ENCODE assay signal across 8 cellular contexts in genomic region chr9:97412628-97413382, GRCh38. TPM values are rescaled to one million over a fixed set of nuclear protein-coding genes. Genes with fewer than 3 reads are reported as not detected.
DNase-seq lines count a peak whose midpoint lies in the region; ATAC-seq and TF ChIP-seq lines count a peak whose summit lies in the region.

No MANE protein-coding gene starts in this region.

- peaks cover 4% of the 10 kb centered on the region for H3K36me3 Mint-ChIP-seq in endodermal cell (ENCODE audit: low read depth)

- H3K9me3 ChIP-seq in endodermal cell (ENCODE audit: control insufficient read depth, low read length): peaks cover 8% of the 10 kb centered on the region
- no peaks in the 10 kb centered on the region for H3K9me3 ChIP-seq in mononuclear cell (ENCODE audit: low read depth, low read length)

- H3K4me3 Mint-ChIP-seq in endodermal cell: peak overlapping the region; percentile 82

- DNase-seq in NCI-H82 (lab: John Stamatoyannopoulos, UW): peak; percentile 36
- no peak for DNase-seq in NCI-H82 treated with DMSO at 0.1 percent for 48 hours (lab: John Stamatoyannopoulos, UW; ENCODE audit: unreplicated experiment)
- peak; percentile 33 for DNase-seq in RPMI7951 (ENCODE audit: low read depth)
- no peak for DNase-seq in endodermal cell
- DNase-seq in DMS153 (lab: John Stamatoyannopoulos, UW): no peak
- no peak for DNase-seq in GOT3 (lab: John Stamatoyannopoulos, UW)

- 21 to 42% methylated on average over 6 to 16 of the region's 16 CpGs for WGBS in endodermal cell (ENCODE audit: insufficient coverage in 1 of 2, insufficient read length in 1 of 2), 2 experiments

- H3K36me3 ChIP-seq in endodermal cell (ENCODE audit: control insufficient read depth, insufficient read depth, low read length): no peaks in the 10 kb centered on the region

- TF ChIP-seq CTCF in endodermal cell (conservative IDR thresholded peaks at IDR 0.05): no peak

- no peak overlapping the region for H3K27ac ChIP-seq in endodermal cell (ENCODE audit: low read depth, low read length)

- ATAC-seq in HG02852 (IDR thresholded peaks at IDR 0.05; ENCODE audit: unreplicated experiment): peak; percentile 18

- peaks cover 15% of the 10 kb centered on the region for H3K27me3 Mint-ChIP-seq in endodermal cell (ENCODE audit: insufficient read depth)

- peak overlapping the region; percentile 42 for H3K9ac ChIP-seq in endodermal cell (ENCODE audit: extremely low read depth, low read length, poor library complexity, severe bottlenecking)

- no peaks in the 10 kb centered on the region for H3K27me3 ChIP-seq in endodermal cell (ENCODE audit: control insufficient read depth, insufficient read depth, low read length, poor library complexity, severe bottlenecking)
- no peaks in the 10 kb centered on the region for H3K27me3 ChIP-seq in mononuclear cell (ENCODE audit: insufficient read depth, low read length)

- H3K4me1 ChIP-seq in endodermal cell (ENCODE audit: control insufficient read depth, insufficient read depth, low read length) (peaks cover 7% of the 10 kb centered on the region), mononuclear cell (ENCODE audit: insufficient read depth, low read length) (peaks cover 31% of the 10 kb centered on the region)

- H3K9me3 Mint-ChIP-seq in endodermal cell: peaks cover 6% of the 10 kb centered on the region

- H3K27ac Mint-ChIP-seq in endodermal cell: peak overlapping the region; percentile 74

- peaks cover 45% of the 10 kb centered on the region for H3K4me1 Mint-ChIP-seq in endodermal cell

- H3K4me3 ChIP-seq in endodermal cell (ENCODE audit: low read length) (peak overlapping the region; percentile 93), mononuclear cell (ENCODE audit: low read length) (peak overlapping the region; percentile 74)

RNA-seq across cellular contexts. Expression of gene TDRD7, which starts 0.9 kb away (rescaled TPM):
- total RNA-seq in RPMI7951 (2014; rRNA removed; shearing (Covaris generic)): 11.3 and 14.8 TPM in 2 replicates
- total RNA-seq in endodermal cell: 10 to 100 TPM; 25.9 to 31.9 TPM
- polyA plus RNA-seq in endodermal cell (2013, experiment 1 of 2): 6.3 TPM
- polyA plus RNA-seq in endodermal cell (2013, experiment 2 of 2): 7.5 TPM
- total RNA-seq in mononuclear cell: 7.2 TPM

Comparison
In these comparisons a context has a peak if more than half of its experiments do, and no peak if none do; other contexts are left out.
1. DNase-seq: peak in NCI-H82 (single experiment) and RPMI7951 (single experiment); none in NCI-H82 treated with DMSO at 0.1 percent for 48 hours (single experiment), endodermal cell (single experiment), DMS153 (single experiment) and GOT3 (single experiment).